Comparison of ENCODE assay signal across 15 cellular contexts in genomic region chr7:149816267-149816751, GRCh38. TPM values are rescaled to one million over a fixed set of nuclear protein-coding genes. Genes with fewer than 3 reads are reported as not detected.
DNase-seq lines count a peak whose midpoint lies in the region; ATAC-seq, FAIRE-seq and TF ChIP-seq lines count a peak whose summit lies in the region.
"Had no signal": no experiment of that assay in that cellular context is flagged by ENCODE, and none has a peak within 500 bp of the region (broad histone marks: within the 10 kb centered on the region; RNA-seq: fewer than 3 reads in every experiment).

No MANE protein-coding gene starts in this region.

- no peaks in the 10 kb centered on the region for H3K27me3 ChIP-seq in BLaER1
- H3K27me3 ChIP-seq in BLaER1 treated with 17β-estradiol and CSF1 and Interleukin-3, amounts not matched to agents 10 nM and 100 nM, result peaks cover 0 to 5% (median 0%) of the 10 kb centered on the region in 11 experiments; a peak in 1 of 22 replicates
- H3K27me3 ChIP-seq in aorta (ENCODE audit: control insufficient read depth in 1 of 2, insufficient read depth in 2 of 2, low read length in 1 of 2), result no peaks in the 10 kb centered on the region
- peaks cover 3% of the 10 kb centered on the region for H3K27me3 ChIP-seq in adrenal gland
- H3K27me3 ChIP-seq: BE2C had no signal

- intact Hi-C loops in kidney (cut with DNase I), result no loop called here
- intact Hi-C loops in aorta (cut with DNase I), result no loop called here
- intact Hi-C loops in adrenal gland (cut with DNase I), result no loop called here

- H3K9me3 ChIP-seq in BLaER1, result no peaks in the 10 kb centered on the region
- no peaks in the 10 kb centered on the region for H3K9me3 ChIP-seq in BLaER1 treated with 17β-estradiol and CSF1 and Interleukin-3, amounts not matched to agents 10 nM and 100 nM (replicated peaks in 1 of 11)
- H3K9me3 ChIP-seq in kidney (ENCODE audit: control insufficient read depth in 1 of 2, low read length in 2 of 2), result no peaks in the 10 kb centered on the region
- no peaks in the 10 kb centered on the region for H3K9me3 ChIP-seq in aorta (ENCODE audit: control insufficient read depth, low read length)
- H3K9me3 ChIP-seq in adrenal gland (replicated peaks in 1 of 3), result no peaks in the 10 kb centered on the region
- H3K9me3 ChIP-seq: BE2C had no signal

- H3K36me3 ChIP-seq in BLaER1, result no peaks in the 10 kb centered on the region
- H3K36me3 ChIP-seq in BLaER1 treated with 17β-estradiol and CSF1 and Interleukin-3, amounts not matched to agents 10 nM and 100 nM, result no peaks in the 10 kb centered on the region
- no peaks in the 10 kb centered on the region for H3K36me3 ChIP-seq in kidney (ENCODE audit: control insufficient read depth in 1 of 2, insufficient read depth in 2 of 2, low read length in 2 of 2)
- H3K36me3 ChIP-seq in aorta (ENCODE audit: control insufficient read depth in 1 of 2, insufficient read depth in 2 of 2, low read length in 1 of 2), result no peaks in the 10 kb centered on the region
- H3K36me3 ChIP-seq in adrenal gland (replicated peaks in 1 of 2), result no peaks in the 10 kb centered on the region
- H3K36me3 ChIP-seq: BE2C had no signal

- CTCF ChIA-PET in activated CD4-positive, alpha-beta memory T cell treated with anti-CD3 and anti-CD28 coated beads, Interleukin-2, amount 10 ng/mL, durations not matched to agents 7 days and 5 days (lab: Charles Lee), result no interaction called here

- H3K27ac ChIP-seq in BLaER1 (no peak overlapping the region), kidney (ENCODE audit: low read depth in 2 of 2, low read length in 2 of 2) (no peak overlapping the region), aorta (ENCODE audit: low read depth in 1 of 2, low read length in 2 of 2) (no peak overlapping the region), adrenal gland (no peak overlapping the region)
- no peak overlapping the region for H3K27ac ChIP-seq in BLaER1 treated with 17β-estradiol and CSF1 and Interleukin-3, amounts not matched to agents 10 nM and 100 nM

- no peaks in the 10 kb centered on the region for H3K4me1 Mint-ChIP-seq in activated CD4-positive, alpha-beta memory T cell treated with anti-CD3 and anti-CD28 coated beads, Interleukin-2, amount 10 ng/mL, durations not matched to agents 7 days and 5 days
- H3K4me1 Mint-ChIP-seq: CD14-positive monocyte; CD4-positive, alpha-beta memory T cell had no signal

- DNase-seq in kidney, result peak; percentile 65
- DNase-seq in aorta, result peak; percentile 39 to 70
- DNase-seq in adrenal gland, result no peak
- no peak for DNase-seq in activated CD4-positive, alpha-beta memory T cell treated with anti-CD3 and anti-CD28 coated beads, Interleukin-2, amount 10 ng/mL, durations not matched to agents 7 days and 5 days
- DNase-seq: ACHN; BE2C; CD4-positive, alpha-beta memory T cell; DMS79 treated with DMSO at 0.1 percent for 48 hours; GF-D8; GOT3; H9 had no signal

- POLR2A ChIA-PET in activated CD4-positive, alpha-beta memory T cell treated with anti-CD3 and anti-CD28 coated beads, Interleukin-2, amount 10 ng/mL, durations not matched to agents 7 days and 5 days (lab: Charles Lee), result no interaction called here

- no peak overlapping the region for H3K27ac Mint-ChIP-seq in activated CD4-positive, alpha-beta memory T cell treated with anti-CD3 and anti-CD28 coated beads, Interleukin-2, amount 10 ng/mL, durations not matched to agents 7 days and 5 days
- H3K27ac Mint-ChIP-seq: CD4-positive, alpha-beta memory T cell; H9 had no signal

- peak overlapping the region; percentile 71 for H3K4me2 ChIP-seq in BLaER1
- H3K4me2 ChIP-seq in BLaER1 treated with 17β-estradiol and CSF1 and Interleukin-3, amounts not matched to agents 10 nM and 100 nM, result peak overlapping the region in 8 of 11 experiments; percentile 5 to 80 (median 78); a peak in 12 of 22 replicates

- WGBS in aorta, 2 donors, result 86 to 90% methylated on average over 21 of the region's 21 CpGs
- whole genome bisulfite sequencing in adrenal gland, 4 donors, result 69 to 89% (median 78%) methylated on average over 7 to 21 of the region's 21 CpGs

- no peak for TF ChIP-seq POLR2A in adrenal gland (IDR thresholded peaks at IDR 0.05)

- no peak overlapping the region for H3K4me3 Mint-ChIP-seq in activated CD4-positive, alpha-beta memory T cell treated with anti-CD3 and anti-CD28 coated beads, Interleukin-2, amount 10 ng/mL, durations not matched to agents 7 days and 5 days
- H3K4me3 Mint-ChIP-seq: CD14-positive monocyte; CD4-positive, alpha-beta memory T cell; H9 had no signal

- no peak for ATAC-seq in aorta (ENCODE audit: low FRiP score)

- H3K27me3 Mint-ChIP-seq in activated CD4-positive, alpha-beta memory T cell treated with anti-CD3 and anti-CD28 coated beads, Interleukin-2, amount 10 ng/mL, durations not matched to agents 7 days and 5 days, result no peaks in the 10 kb centered on the region
- H3K27me3 Mint-ChIP-seq: CD4-positive, alpha-beta memory T cell had no signal

- no peaks in the 10 kb centered on the region for H4K20me1 ChIP-seq in BLaER1
- peaks cover 0 to 23% (median 0%) of the 10 kb centered on the region in 11 experiments; a peak in 3 of 22 replicates for H4K20me1 ChIP-seq in BLaER1 treated with 17β-estradiol and CSF1 and Interleukin-3, amounts not matched to agents 10 nM and 100 nM

- FAIRE-seq in kidney (lab: Jason Lieb, UNC), result no peak
- FAIRE-seq: A204.1 had no signal

- no peaks in the 10 kb centered on the region for H3K9me3 Mint-ChIP-seq in activated CD4-positive, alpha-beta memory T cell treated with anti-CD3 and anti-CD28 coated beads, Interleukin-2, amount 10 ng/mL, durations not matched to agents 7 days and 5 days
- H3K9me3 Mint-ChIP-seq: CD14-positive monocyte; CD4-positive, alpha-beta memory T cell; H9 had no signal

- no peak overlapping the region for H3K4me3 ChIP-seq in BLaER1
- H3K4me3 ChIP-seq in BLaER1 treated with 17β-estradiol and CSF1 and Interleukin-3, amounts not matched to agents 10 nM and 100 nM, result no peak overlapping the region
- no peak overlapping the region for H3K4me3 ChIP-seq in kidney (ENCODE audit: low read length in 2 of 2)
- H3K4me3 ChIP-seq in aorta (ENCODE audit: low read length in 2 of 2), result no peak overlapping the region
- H3K4me3 ChIP-seq in adrenal gland, result no peak overlapping the region

- H3K36me3 Mint-ChIP-seq in activated CD4-positive, alpha-beta memory T cell treated with anti-CD3 and anti-CD28 coated beads, Interleukin-2, amount 10 ng/mL, durations not matched to agents 7 days and 5 days (ENCODE audit: low read depth), result no peaks in the 10 kb centered on the region
- H3K36me3 Mint-ChIP-seq: CD14-positive monocyte; CD4-positive, alpha-beta memory T cell had no signal

- no peak overlapping the region for H3K9ac ChIP-seq in BLaER1
- H3K9ac ChIP-seq in BLaER1 treated with 17β-estradiol and CSF1 and Interleukin-3, amounts not matched to agents 10 nM and 100 nM, result no peak overlapping the region
- H3K9ac ChIP-seq in kidney (ENCODE audit: low read length in 2 of 2), result no peak overlapping the region

- H3K4me1 ChIP-seq in BLaER1 (peaks cover 89% of the 10 kb centered on the region), kidney (ENCODE audit: control insufficient read depth in 1 of 2, insufficient read depth in 1 of 2, low read depth in 1 of 2, low read length in 2 of 2) (no peaks in the 10 kb centered on the region), aorta (ENCODE audit: control insufficient read depth in 1 of 2, insufficient read depth in 2 of 2, low read length in 2 of 2) (no peaks in the 10 kb centered on the region), adrenal gland (replicated peaks in 1 of 2) (no peaks in the 10 kb centered on the region)
- peaks cover 4 to 87% (median 79%) of the 10 kb centered on the region in 10 experiments; a peak in 19 of 20 replicates for H3K4me1 ChIP-seq in BLaER1 treated with 17β-estradiol and CSF1 and Interleukin-3, amounts not matched to agents 10 nM and 100 nM
- H3K4me1 ChIP-seq: BE2C had no signal

- TF ChIP-seq CTCF in kidney (IDR thresholded peaks at IDR 0.05; ENCODE audit: borderline replicate concordance, extremely low read depth, insufficient read depth) (no peak), adrenal gland (IDR thresholded peaks at IDR 0.05) (no peak)

RNA-seq across cellular contexts. Expression of gene ZNF862, which starts 21.9 kb away (rescaled TPM):
- total RNA-seq in kidney, result 29.1 TPM
- polyA plus RNA-seq in kidney (ENCODE audit: insufficient read depth, low read depth, low replicate concordance), result 5.7 TPM
- total RNA-seq in aorta, result 10 to 100 TPM; 15.8 to 30.1 TPM
- polyA plus RNA-seq in aorta, result 1 to 10 TPM; 2.9 to 8.0 TPM
- 10 to 100 TPM in 5 of 8 donors, 1 to 10 TPM in 3; 7.3 to 32.9 (median 14.1) TPM for total RNA-seq in adrenal gland
- polyA plus RNA-seq in adrenal gland, result 10 to 100 TPM in 2 of 3 donors, 1 to 10 TPM in 1; 8.0 to 17.5 (median 13.5) TPM
- total RNA-seq in activated CD4-positive, alpha-beta memory T cell treated with anti-CD3 and anti-CD28 coated beads, Interleukin-2, amount 10 ng/mL, durations not matched to agents 7 days and 5 days, result 10 to 100 TPM; 31.4 to 32.5 TPM

RNA-seq across cellular contexts. Expression of gene ZNF467, which starts 42.9 kb away (rescaled TPM):
- total RNA-seq in kidney, result 24.5 TPM
- polyA plus RNA-seq in kidney (ENCODE audit: insufficient read depth, low read depth, low replicate concordance), result 15.0 TPM
- total RNA-seq in aorta, result 10 to 100 TPM; 13.3 to 18.5 TPM
- polyA plus RNA-seq in aorta, result 1 to 10 TPM; 2.1 to 5.7 TPM
- 10 to 100 TPM in 7 of 8 donors, 1 to 10 TPM in 1; 8.6 to 25.0 (median 18.6) TPM for total RNA-seq in adrenal gland
- 10 to 100 TPM in 2 of 3 donors, 1 to 10 TPM in 1; 1.6 to 44.2 (median 24.5) TPM for polyA plus RNA-seq in adrenal gland
- under 1 TPM; 0.25 to 0.33 TPM for total RNA-seq in activated CD4-positive, alpha-beta memory T cell treated with anti-CD3 and anti-CD28 coated beads, Interleukin-2, amount 10 ng/mL, durations not matched to agents 7 days and 5 days

RNA-seq across cellular contexts. Expression of gene ATP6V0E2, which starts 57.5 kb away (rescaled TPM):
- total RNA-seq in kidney, result 19.8 TPM
- polyA plus RNA-seq in kidney (ENCODE audit: insufficient read depth, low read depth, low replicate concordance), result 138 TPM
- 10 to 100 TPM; 12.2 to 19.9 TPM for total RNA-seq in aorta
- polyA plus RNA-seq in aorta, result 10 to 100 TPM; 16.0 to 24.3 TPM
- 100 to 1,000 TPM in 1 of 8 donors, 10 to 100 TPM in 7; 23.7 to 101 (median 32.0) TPM for total RNA-seq in adrenal gland
- polyA plus RNA-seq in adrenal gland, result 10 to 100 TPM; 19.4 to 38.9 (median 34.9) TPM
- total RNA-seq in activated CD4-positive, alpha-beta memory T cell treated with anti-CD3 and anti-CD28 coated beads, Interleukin-2, amount 10 ng/mL, durations not matched to agents 7 days and 5 days, result 10 to 100 TPM; 48.8 to 52.3 TPM

Comparison
In these comparisons a context has a peak if more than half of its experiments do, and no peak if none do; other contexts are left out.
1. DNase-seq: peak in kidney (single experiment) and aorta (2 of 2); none in adrenal gland (0 of 7) and activated CD4-positive, alpha-beta memory T cell treated with anti-CD3 and anti-CD28 coated beads, Interleukin-2, amount 10 ng/mL, durations not matched to agents 7 days and 5 days (single experiment).
2. RNA of gene ZNF467, which starts 42.9 kb away (total RNA-seq): 24.5 TPM in kidney (single experiment), 8.6 to 25.0 TPM in adrenal gland and 13.3 to 18.5 TPM in aorta; 0.25 to 0.33 TPM in activated CD4-positive, alpha-beta memory T cell treated with anti-CD3 and anti-CD28 coated beads, Interleukin-2, amount 10 ng/mL, durations not matched to agents 7 days and 5 days; every median in the first group is over 4 times any median in the second.